ENCODE assay signal across 2 cellular contexts in genomic region chr12:75478395-75478794, GRCh38.
TF ChIP-seq lines count a peak whose summit lies in the region.

No MANE protein-coding gene starts in this region.

TF ChIP-seq in IMR-90, 13 proteins besides CTCF, POLR2A, EP300 and RAD21:
- TF ChIP-seq BHLHE40 (IDR thresholded peaks at IDR 0.05; ENCODE audit: low read depth, low read length) (no peak), CEBPB (IDR thresholded peaks at IDR 0.05; ENCODE audit: low read depth, low read length) (peak; percentile 97)

TF ChIP-seq in K562, 482 proteins besides CTCF, POLR2A, EP300 and RAD21:
- no peak for TF ChIP-seq ZNF449 (CRISPR knock-in tag; IDR thresholded peaks at IDR 0.05)
- TF ChIP-seq POLR2B (IDR thresholded peaks at IDR 0.05; ENCODE audit: low read depth, partially characterized antibody) = no peak
- no peak for TF ChIP-seq NR2F6 (CRISPR knock-in tag; IDR thresholded peaks at IDR 0.05)
- TF ChIP-seq CEBPG (CRISPR knock-in tag; IDR thresholded peaks at IDR 0.05) = no peak
- peak; percentile 51 to 55; a peak in 2 of 4 replicates for TF ChIP-seq CEBPG (tag; conservative IDR thresholded peaks at IDR 0.05 in 1 of 2, IDR thresholded peaks at IDR 0.05 in 1 of 2)
- TF ChIP-seq YY1 (IDR thresholded peaks at IDR 0.05; ENCODE audit: borderline replicate concordance in 1 of 3, control insufficient read depth in 1 of 3, extremely low read depth in 1 of 3, insufficient read depth in 3 of 3, insufficient read length in 1 of 3, insufficient replicate concordance in 2 of 3, low read depth in 1 of 3, low read length in 2 of 3) = no peak
- no peak for TF ChIP-seq EHMT2 (IDR thresholded peaks at IDR 0.05)
- no peak for TF ChIP-seq ETS1 (conservative IDR thresholded peaks at IDR 0.05; ENCODE audit: control insufficient read depth, low read depth, low read length)
- TF ChIP-seq ZNF764 (CRISPR knock-in tag; IDR thresholded peaks at IDR 0.05; ENCODE audit: low read depth) = no peak
- no peak for TF ChIP-seq ZNF551 (CRISPR knock-in tag; IDR thresholded peaks at IDR 0.05)
- TF ChIP-seq CEBPB (tag; IDR thresholded peaks at IDR 0.05) = peak; percentile 73
